In genomic region chr20:4245542-4245941, GRCh38 we compare ENCODE assay signal across 1 cellular context.
TF ChIP-seq lines count a peak whose summit lies in the region.

No MANE protein-coding gene starts in this region.

TF ChIP-seq in HepG2, 621 proteins besides CTCF, POLR2A, EP300 and RAD21 (continued from another document):
- TF ChIP-seq ATF4 (CRISPR knock-in tag; IDR thresholded peaks at IDR 0.05) = no peak
- no peak for TF ChIP-seq SSRP1 (CRISPR knock-in tag; IDR thresholded peaks at IDR 0.05)
- no peak for TF ChIP-seq ONECUT2 (CRISPR knock-in tag; IDR thresholded peaks at IDR 0.05)
- TF ChIP-seq ATF3 (CRISPR knock-in tag; IDR thresholded peaks at IDR 0.05) = no peak
- no peak for TF ChIP-seq ISL2 (CRISPR knock-in tag; IDR thresholded peaks at IDR 0.05)
- TF ChIP-seq ZNF883 (CRISPR knock-in tag; IDR thresholded peaks at IDR 0.05; ENCODE audit: not compliant biosample characterization) = no peak
- no peak for TF ChIP-seq DMAP1 (CRISPR knock-in tag; IDR thresholded peaks at IDR 0.05)
- no peak for TF ChIP-seq TCF7 (IDR thresholded peaks at IDR 0.05; ENCODE audit: low read depth)
- TF ChIP-seq PHB2 (IDR thresholded peaks at IDR 0.05; ENCODE audit: partially characterized antibody) = no peak
- no peak for TF ChIP-seq TP53 (CRISPR knock-in tag; conservative IDR thresholded peaks at IDR 0.05)
- no peak for TF ChIP-seq ZNF275 (CRISPR knock-in tag; IDR thresholded peaks at IDR 0.05; ENCODE audit: borderline replicate concordance)
- no peak for TF ChIP-seq AGO2 (optimal IDR thresholded peaks at IDR 0.05; ENCODE audit: low read depth, low read length)
- no peak for TF ChIP-seq THAP9 (CRISPR knock-in tag; IDR thresholded peaks at IDR 0.05; ENCODE audit: borderline replicate concordance)
TF ChIP-seq in HepG2: peak in this region for 0.
